Comparison of ENCODE assay signal across 17 cellular contexts in genomic region chrX:107849747-107850478, GRCh38. TPM values are rescaled to one million over a fixed set of nuclear protein-coding genes. Genes with fewer than 3 reads are reported as not detected.
DNase-seq lines count a peak whose midpoint lies in the region; ATAC-seq and TF ChIP-seq lines count a peak whose summit lies in the region.
"Had no signal": no experiment of that assay in that cellular context is flagged by ENCODE, and none has a peak within 500 bp of the region (broad histone marks: within the 10 kb centered on the region; RNA-seq: fewer than 3 reads in every experiment).

No MANE protein-coding gene starts in this region.

- H3K9me3 ChIP-seq in vagina (no peaks in the 10 kb centered on the region), osteoblast (ENCODE audit: low read depth, low read length) (no peaks in the 10 kb centered on the region)
- H3K9me3 ChIP-seq: upper lobe of left lung had no signal

- no peaks in the 10 kb centered on the region for H3K27me3 Mint-ChIP-seq in activated naive CD8-positive, alpha-beta T cell
- no peaks in the 10 kb centered on the region for H3K27me3 Mint-ChIP-seq in activated naive CD8-positive, alpha-beta T cell treated with anti-CD3 and anti-CD28 coated beads, Interleukin-2, amount 50 U/mL, for 24 hours
- H3K27me3 Mint-ChIP-seq in osteocyte (ENCODE audit: unreplicated experiment), result no peaks in the 10 kb centered on the region
- H3K27me3 Mint-ChIP-seq: activated naive CD4-positive, alpha-beta T cell treated with anti-CD3 and anti-CD28 coated beads, Interleukin-2, amount 10 ng/mL, durations not matched to agents 7 days and 5 days; effector memory CD8-positive, alpha-beta T cell; naive thymus-derived CD8-positive, alpha-beta T cell had no signal

- no peak for ATAC-seq in activated naive CD8-positive, alpha-beta T cell treated with anti-CD3 and anti-CD28 coated beads, Interleukin-2, amount 50 U/mL, for 24 hours
- ATAC-seq: effector memory CD8-positive, alpha-beta T cell; naive thymus-derived CD8-positive, alpha-beta T cell had no signal

- H2AFZ ChIP-seq in osteoblast (ENCODE audit: low read length), result no peak overlapping the region

- peaks cover 3% of the 10 kb centered on the region for H3K4me1 Mint-ChIP-seq in activated naive CD8-positive, alpha-beta T cell (ENCODE audit: low read depth)
- peaks cover 4% of the 10 kb centered on the region for H3K4me1 Mint-ChIP-seq in activated naive CD8-positive, alpha-beta T cell treated with anti-CD3 and anti-CD28 coated beads, Interleukin-2, amount 50 U/mL, for 24 hours
- peaks cover 2% of the 10 kb centered on the region for H3K4me1 Mint-ChIP-seq in osteocyte (ENCODE audit: unreplicated experiment)
- H3K4me1 Mint-ChIP-seq: activated naive CD4-positive, alpha-beta T cell treated with anti-CD3 and anti-CD28 coated beads, Interleukin-2, amount 10 ng/mL, durations not matched to agents 7 days and 5 days had no signal

- H3K36me3 ChIP-seq in vagina (no peaks in the 10 kb centered on the region), osteoblast (ENCODE audit: insufficient read depth, low read length) (no peaks in the 10 kb centered on the region)
- H3K36me3 ChIP-seq: upper lobe of left lung had no signal

- intact Hi-C loops in vagina (cut with DNase I), result no loop called here

- H3K4me3 Mint-ChIP-seq in activated naive CD8-positive, alpha-beta T cell, result no peak overlapping the region
- no peak overlapping the region for H3K4me3 Mint-ChIP-seq in activated naive CD8-positive, alpha-beta T cell treated with anti-CD3 and anti-CD28 coated beads, Interleukin-2, amount 50 U/mL, for 24 hours
- no peak overlapping the region for H3K4me3 Mint-ChIP-seq in osteocyte (ENCODE audit: unreplicated experiment)
- H3K4me3 Mint-ChIP-seq: activated naive CD4-positive, alpha-beta T cell treated with anti-CD3 and anti-CD28 coated beads, Interleukin-2, amount 10 ng/mL, durations not matched to agents 7 days and 5 days; effector memory CD8-positive, alpha-beta T cell; naive thymus-derived CD8-positive, alpha-beta T cell had no signal

- no peak overlapping the region for H3K4me2 ChIP-seq in osteoblast (ENCODE audit: insufficient read depth, low read length)
- H3K4me2 ChIP-seq: KMS-11 had no signal

- no peak for DNase-seq in activated naive CD8-positive, alpha-beta T cell treated with anti-CD3 and anti-CD28 coated beads, Interleukin-2, amount 50 U/mL, for 24 hours
- DNase-seq in M059J (ENCODE audit: low read depth) (peak; percentile 22), dermis microvascular lymphatic vessel endothelial cell (ENCODE audit: low read depth in 2 of 2) (peak; percentile 66 to 71), osteocyte (ENCODE audit: extremely low spot score, unreplicated experiment) (no peak), vagina (ENCODE audit: extremely low spot score in 2 of 2) (no peak), AML-193 (lab: John Stamatoyannopoulos, UW) (no peak), osteoblast (ENCODE audit: insufficient read length, low spot score, missing footprints) (no peak)
- DNase-seq: activated CD4-positive, alpha-beta T cell treated with anti-CD3 and anti-CD28 coated beads, Interleukin-2, amount 50 U/mL, for 1 hour; activated naive CD4-positive, alpha-beta T cell treated with anti-CD3 and anti-CD28 coated beads, Interleukin-2, amount 10 ng/mL, durations not matched to agents 7 days and 5 days; effector memory CD8-positive, alpha-beta T cell; GOT3; naive thymus-derived CD8-positive, alpha-beta T cell; NCI-H510A treated with DMSO at 0.1 percent for 48 hours; upper lobe of left lung had no signal

- peak overlapping the region; percentile 46 for H3K27ac Mint-ChIP-seq in activated naive CD8-positive, alpha-beta T cell
- H3K27ac Mint-ChIP-seq in activated naive CD8-positive, alpha-beta T cell treated with anti-CD3 and anti-CD28 coated beads, Interleukin-2, amount 50 U/mL, for 24 hours, result no peak overlapping the region
- no peak overlapping the region for H3K27ac Mint-ChIP-seq in osteocyte (ENCODE audit: unreplicated experiment)
- H3K27ac Mint-ChIP-seq: activated naive CD4-positive, alpha-beta T cell treated with anti-CD3 and anti-CD28 coated beads, Interleukin-2, amount 10 ng/mL, durations not matched to agents 7 days and 5 days; effector memory CD8-positive, alpha-beta T cell; naive thymus-derived CD8-positive, alpha-beta T cell had no signal

- H3K4me1 ChIP-seq in vagina, result no peaks in the 10 kb centered on the region
- H3K4me1 ChIP-seq in osteoblast (ENCODE audit: insufficient read depth, low read length), result peaks cover 3% of the 10 kb centered on the region
- H3K4me1 ChIP-seq: upper lobe of left lung had no signal

- peaks cover 12% of the 10 kb centered on the region for H3K36me3 Mint-ChIP-seq in activated naive CD8-positive, alpha-beta T cell
- H3K36me3 Mint-ChIP-seq in activated naive CD8-positive, alpha-beta T cell treated with anti-CD3 and anti-CD28 coated beads, Interleukin-2, amount 50 U/mL, for 24 hours (ENCODE audit: low read depth), result peaks cover 2% of the 10 kb centered on the region
- peaks cover 5% of the 10 kb centered on the region for H3K36me3 Mint-ChIP-seq in osteocyte (ENCODE audit: unreplicated experiment)
- H3K36me3 Mint-ChIP-seq: activated naive CD4-positive, alpha-beta T cell treated with anti-CD3 and anti-CD28 coated beads, Interleukin-2, amount 10 ng/mL, durations not matched to agents 7 days and 5 days had no signal

- H3K4me3 ChIP-seq in vagina, result no peak overlapping the region
- no peak overlapping the region for H3K4me3 ChIP-seq in osteoblast (ENCODE audit: insufficient read depth, low read length)
- H3K4me3 ChIP-seq: skin epidermis, upper lobe of left lung had no signal

- H3K27ac ChIP-seq in vagina, result no peak overlapping the region
- no peak overlapping the region for H3K27ac ChIP-seq in osteoblast (ENCODE audit: low read depth, low read length)
- H3K27ac ChIP-seq: KMS-11, skin epidermis had no signal

- peaks cover 3% of the 10 kb centered on the region for H4K20me1 ChIP-seq in osteoblast (ENCODE audit: insufficient read depth, low read length)

- H3K27me3 ChIP-seq in vagina (no peaks in the 10 kb centered on the region), osteoblast (ENCODE audit: insufficient read depth, low read length) (peaks cover 6% of the 10 kb centered on the region)
- H3K27me3 ChIP-seq: upper lobe of left lung had no signal

- H3K79me2 ChIP-seq in osteoblast (ENCODE audit: insufficient read depth, low read length), result no peaks in the 10 kb centered on the region

- no peaks in the 10 kb centered on the region for H3K9me3 Mint-ChIP-seq in activated naive CD8-positive, alpha-beta T cell (ENCODE audit: low read depth)
- H3K9me3 Mint-ChIP-seq in activated naive CD8-positive, alpha-beta T cell treated with anti-CD3 and anti-CD28 coated beads, Interleukin-2, amount 50 U/mL, for 24 hours, result no peaks in the 10 kb centered on the region
- no peaks in the 10 kb centered on the region for H3K9me3 Mint-ChIP-seq in osteocyte (ENCODE audit: unreplicated experiment)
- H3K9me3 Mint-ChIP-seq: activated naive CD4-positive, alpha-beta T cell treated with anti-CD3 and anti-CD28 coated beads, Interleukin-2, amount 10 ng/mL, durations not matched to agents 7 days and 5 days; effector memory CD8-positive, alpha-beta T cell; naive thymus-derived CD8-positive, alpha-beta T cell had no signal

- TF ChIP-seq CTCF in osteocyte (IDR thresholded peaks at IDR 0.05), result peak; percentile 13
- no peak for TF ChIP-seq CTCF in vagina (IDR thresholded peaks at IDR 0.05)
- TF ChIP-seq CTCF in osteoblast (IDR thresholded peaks at IDR 0.05; ENCODE audit: extremely low read depth, low read depth, low read length), result no peak

- no peak for TF ChIP-seq POLR2A in vagina (IDR thresholded peaks at IDR 0.05)

RNA-seq across cellular contexts. Expression of gene MID2, which starts 24.2 kb away (rescaled TPM):
- total RNA-seq in M059J (2014; rRNA removed; shearing (Covaris generic)), result 9.7 and 12.2 TPM in 2 replicates
- 38.1 and 62.7 TPM in 2 replicates for total RNA-seq in dermis microvascular lymphatic vessel endothelial cell
- total RNA-seq in osteocyte, result 13.0 and 13.1 TPM in 2 replicates
- total RNA-seq in vagina, result 25.5 TPM
- 19.9 and 23.6 TPM in 2 replicates for total RNA-seq in osteoblast

Comparison
In these comparisons a context has a peak if more than half of its experiments do, and no peak if none do; other contexts are left out.
1. DNase-seq: peak in M059J (single experiment) and dermis microvascular lymphatic vessel endothelial cell (2 of 2); none in activated naive CD8-positive, alpha-beta T cell treated with anti-CD3 and anti-CD28 coated beads, Interleukin-2, amount 50 U/mL, for 24 hours (single experiment), osteocyte (single experiment), vagina (0 of 2), AML-193 (0 of 2) and osteoblast (single experiment).